In the genomic region with DNA sequence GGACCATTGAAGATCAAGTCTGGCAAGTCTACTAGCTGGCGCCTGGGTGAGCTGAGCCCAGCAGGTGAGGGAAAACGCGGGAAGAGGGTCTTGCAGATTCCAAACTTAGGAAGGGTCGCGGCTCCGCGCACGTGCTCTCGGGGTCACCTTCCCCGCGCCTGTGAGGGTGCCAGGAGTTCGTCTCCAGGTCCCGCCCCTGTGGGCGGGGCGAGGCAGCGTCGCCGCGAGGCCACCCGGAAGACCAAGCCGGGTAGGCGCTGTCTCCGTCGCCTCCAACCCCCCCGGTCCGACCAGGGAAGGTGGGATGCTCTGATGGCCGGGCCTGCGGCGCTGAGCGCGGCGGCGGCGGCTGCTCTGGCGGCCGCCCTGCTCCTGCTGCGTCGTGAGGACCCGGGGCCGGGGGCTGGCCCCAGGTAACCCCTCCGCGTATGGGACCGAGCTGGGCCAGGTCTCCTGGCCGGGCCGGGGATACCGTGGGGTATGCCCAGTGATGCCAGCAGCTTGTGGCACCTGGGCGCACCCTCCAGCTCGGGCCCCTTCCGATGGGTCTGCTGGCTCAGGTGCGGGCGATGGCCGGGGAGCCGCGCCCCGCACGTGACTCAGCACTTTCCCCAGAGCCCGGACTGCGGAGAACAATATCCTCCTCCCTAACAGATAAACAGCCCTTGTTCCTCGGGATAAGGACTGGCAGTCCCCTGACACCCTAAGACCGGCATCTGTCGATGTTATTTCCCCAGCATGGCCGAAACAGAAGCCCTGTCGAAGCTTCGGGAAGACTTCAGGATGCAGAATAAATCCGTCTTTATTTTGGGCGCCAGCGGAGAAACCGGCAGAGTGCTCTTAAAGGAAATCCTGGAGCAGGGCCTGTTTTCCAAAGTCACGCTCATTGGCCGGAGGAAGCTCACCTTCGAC, we compare ENCODE assay signal across 8 cellular contexts. TPM values are rescaled to one million over a fixed set of nuclear protein-coding genes. Genes with fewer than 3 reads are reported as not detected.
A peak's percentile ranks its signal among the peaks of the same experiment; 100 is the strongest.
DNase-seq lines count a peak whose midpoint lies in the region; ATAC-seq and TF ChIP-seq lines count a peak whose summit lies in the region.

A gene (plus strand): TSS at position 215 of the 912 bp plus-strand sequence. CDS start 524 bp downstream, at position 739.

- peaks cover 14% of the 10 kb centered on the region for H3K79me1 ChIP-seq in trophoblast cell (ENCODE audit: low read length)

- in situ Hi-C loops in transverse colon (cut with MboI; ENCODE audit: low pct_ligation_motif_present in 1 of 4, low pct_unique_long_range_greater_than_20kb in 1 of 4, low sequenced_read_pairs in 3 of 4), result loop anchor here in 2 of 4 donors (25.0 kb wide), 2 partner anchors 426 to 801 kb away; no protein-coding TSS in a partner anchor

- peak within 1 kb of the TSS; percentile 60 for H3K9ac ChIP-seq in trophoblast cell (ENCODE audit: low read length)

- peaks cover 3% of the 10 kb centered on the region for H3K79me2 ChIP-seq in trophoblast cell (ENCODE audit: control insufficient read depth, insufficient read depth, low read length, poor library complexity)

- H3K4me1 Mint-ChIP-seq in CD14-positive monocyte, result peaks cover 58% of the 10 kb centered on the region
- H3K4me1 Mint-ChIP-seq in activated naive CD8-positive, alpha-beta T cell treated with anti-CD3 and anti-CD28 coated beads, Interleukin-2, amount 10 ng/mL, durations not matched to agents 7 days and 5 days, result peaks cover 53% of the 10 kb centered on the region

- DNase-seq in CD14-positive monocyte (ENCODE audit: low spot score) (peak; percentile 56), cardiac septum (ENCODE audit: low spot score) (peak; percentile 89), trophoblast cell (peak; percentile 37 to 72), transverse colon (peak; percentile 82)
- DNase-seq in activated naive CD8-positive, alpha-beta T cell treated with anti-CD3 and anti-CD28 coated beads, Interleukin-2, amount 10 ng/mL, durations not matched to agents 7 days and 5 days, result peak; percentile 86

- H3K9me3 Mint-ChIP-seq in CD14-positive monocyte, result no peaks in the 10 kb centered on the region
- no peaks in the 10 kb centered on the region for H3K9me3 Mint-ChIP-seq in activated naive CD8-positive, alpha-beta T cell treated with anti-CD3 and anti-CD28 coated beads, Interleukin-2, amount 10 ng/mL, durations not matched to agents 7 days and 5 days

- intact Hi-C loops in CD14-positive monocyte (cut with micrococcal nuclease) (no loop called here), cardiac septum (cut with DNase I) (no loop called here), transverse colon (cut with DNase I; ENCODE audit: low total_unique reads) (no loop called here)

- H3K4me3 ChIP-seq in trophoblast cell (ENCODE audit: low read depth, low read length), result peak within 1 kb of the TSS; percentile 76
- peak within 1 kb of the TSS; percentile 76 to 95 (median 84) for H3K4me3 ChIP-seq in transverse colon

- H3K23ac ChIP-seq in trophoblast cell (ENCODE audit: low read length), result no peak within 1 kb of the TSS

- whole genome bisulfite sequencing in trophoblast cell (ENCODE audit: extremely low coverage, insufficient coverage, insufficient read length), result no CpG with 5 or more reads among the region's 71 CpGs
- 4 to 11% methylated on average over 3 to 35 of the region's 71 CpGs for WGBS in transverse colon (ENCODE audit: low coverage in 1 of 2), 2 donors

- H3K4me3 Mint-ChIP-seq in CD14-positive monocyte, result peak within 1 kb of the TSS; percentile 86 to 94
- H3K4me3 Mint-ChIP-seq in activated naive CD8-positive, alpha-beta T cell treated with anti-CD3 and anti-CD28 coated beads, Interleukin-2, amount 10 ng/mL, durations not matched to agents 7 days and 5 days, result peak within 1 kb of the TSS; percentile 86

- no peaks in the 10 kb centered on the region for H3K27me3 ChIP-seq in trophoblast cell (ENCODE audit: insufficient read depth, low read length)
- H3K27me3 ChIP-seq in transverse colon, result no peaks in the 10 kb centered on the region

- H3K4me1 ChIP-seq in trophoblast cell (ENCODE audit: control insufficient read depth in 1 of 2, insufficient read depth in 2 of 2, low read length in 2 of 2) (peaks cover 4 to 6% of the 10 kb centered on the region in 2 experiments), transverse colon (peaks cover 0 to 36% (median 28%) of the 10 kb centered on the region in 4 donors)

- peak within 1 kb of the TSS; percentile 76 for H3K4me2 ChIP-seq in trophoblast cell (ENCODE audit: low read length)

- peak within 1 kb of the TSS; percentile 84 for H2AFZ ChIP-seq in trophoblast cell (ENCODE audit: insufficient read depth, low read length, poor library complexity)

- no peak for TF ChIP-seq CTCF in CD14-positive monocyte (IDR thresholded peaks at IDR 0.05)
- no peak for TF ChIP-seq CTCF in transverse colon (IDR thresholded peaks at IDR 0.05)

- H4K91ac ChIP-seq in trophoblast cell (ENCODE audit: low read depth, low read length), result peak within 1 kb of the TSS; percentile 91

- H3K4ac ChIP-seq in trophoblast cell (ENCODE audit: low read depth, low read length), result peak within 1 kb of the TSS; percentile 42

- H3K18ac ChIP-seq in trophoblast cell (ENCODE audit: low read length), result peak within 1 kb of the TSS; percentile 71

- ATAC-seq in GM19372 (IDR thresholded peaks at IDR 0.05; ENCODE audit: low read depth, unreplicated experiment), result peak; percentile 95
- peak; percentile 95 for ATAC-seq in HG03520 (IDR thresholded peaks at IDR 0.05; ENCODE audit: unreplicated experiment)
- peak; percentile 87 for ATAC-seq in activated naive CD8-positive, alpha-beta T cell treated with anti-CD3 and anti-CD28 coated beads, Interleukin-2, amount 10 ng/mL, durations not matched to agents 7 days and 5 days (ENCODE audit: low read depth)

- no peak for TF ChIP-seq EP300 in transverse colon (IDR thresholded peaks at IDR 0.05; ENCODE audit: low read depth)

- no peaks in the 10 kb centered on the region for H3K36me3 ChIP-seq in trophoblast cell (ENCODE audit: control insufficient read depth in 1 of 2, insufficient read depth in 2 of 2, low read length in 2 of 2)
- no peaks in the 10 kb centered on the region for H3K36me3 ChIP-seq in transverse colon

- H3K27me3 Mint-ChIP-seq in CD14-positive monocyte (ENCODE audit: low read depth in 3 of 3), result peaks cover 0 to 11% (median 3%) of the 10 kb centered on the region in 3 donors
- H3K27me3 Mint-ChIP-seq in activated naive CD8-positive, alpha-beta T cell treated with anti-CD3 and anti-CD28 coated beads, Interleukin-2, amount 10 ng/mL, durations not matched to agents 7 days and 5 days, result no peaks in the 10 kb centered on the region

- H2BK12ac ChIP-seq in trophoblast cell (ENCODE audit: low read length), result peak within 1 kb of the TSS; percentile 42

- peak within 1 kb of the TSS; percentile 77 for H2BK5ac ChIP-seq in trophoblast cell (ENCODE audit: low read depth, low read length, poor library complexity)

- H3K14ac ChIP-seq in trophoblast cell (ENCODE audit: low read length), result peak within 1 kb of the TSS; percentile 57

- H4K8ac ChIP-seq in trophoblast cell (ENCODE audit: low read depth, low read length), result peak within 1 kb of the TSS; percentile 90

- TF ChIP-seq POLR2A in Raji (IDR thresholded peaks at IDR 0.05; ENCODE audit: insufficient read depth, low read depth, low read length) (peak; percentile 64), transverse colon (IDR thresholded peaks at IDR 0.05) (peak; percentile 73)

- peak within 1 kb of the TSS; percentile 63 for H4K12ac ChIP-seq in trophoblast cell (ENCODE audit: low read depth, low read length)

- H3K27ac ChIP-seq in trophoblast cell (ENCODE audit: low read depth, low read length), result peak within 1 kb of the TSS; percentile 39
- peak within 1 kb of the TSS; percentile 91 to 96 (median 94) for H3K27ac ChIP-seq in transverse colon

- H3K9me3 ChIP-seq in trophoblast cell (ENCODE audit: insufficient read depth, low read depth, low read length) (no peaks in the 10 kb centered on the region), transverse colon (no peaks in the 10 kb centered on the region)

- H2BK120ac ChIP-seq in trophoblast cell (ENCODE audit: insufficient read depth, low read length, poor library complexity), result peak within 1 kb of the TSS; percentile 82

- peaks cover 7 to 22% of the 10 kb centered on the region in 2 donors for H3K36me3 Mint-ChIP-seq in CD14-positive monocyte
- H3K36me3 Mint-ChIP-seq in activated naive CD8-positive, alpha-beta T cell treated with anti-CD3 and anti-CD28 coated beads, Interleukin-2, amount 10 ng/mL, durations not matched to agents 7 days and 5 days, result peaks cover 28% of the 10 kb centered on the region

- POLR2A ChIA-PET in activated naive CD8-positive, alpha-beta T cell treated with anti-CD3 and anti-CD28 coated beads, Interleukin-2, amount 10 ng/mL, durations not matched to agents 7 days and 5 days (lab: Charles Lee), result interaction anchor here (0.9 to 1.7 kb wide), 7 partner anchors 9 to 25 kb away, joined by 3 to 7 read pairs (median 3); no protein-coding TSS in a partner anchor

- peak within 1 kb of the TSS; percentile 36 for H2AK5ac ChIP-seq in trophoblast cell (ENCODE audit: low read length)

- H3K27ac Mint-ChIP-seq in CD14-positive monocyte, result peak within 1 kb of the TSS; percentile 78 to 92 (median 81)
- peak within 1 kb of the TSS; percentile 93 for H3K27ac Mint-ChIP-seq in activated naive CD8-positive, alpha-beta T cell treated with anti-CD3 and anti-CD28 coated beads, Interleukin-2, amount 10 ng/mL, durations not matched to agents 7 days and 5 days

RNA-seq across cellular contexts. Expression of the gene that starts here (rescaled TPM):
- polyA plus RNA-seq in CD14-positive monocyte, result 100 to 1,000 TPM; 102 to 108 TPM
- 10 to 100 TPM; 46.1 to 50.9 TPM for total RNA-seq in activated naive CD8-positive, alpha-beta T cell treated with anti-CD3 and anti-CD28 coated beads, Interleukin-2, amount 10 ng/mL, durations not matched to agents 7 days and 5 days
- total RNA-seq in cardiac septum, result 20.1 TPM
- polyA plus RNA-seq in trophoblast cell (2013), result 41.3 and 42.2 TPM in 2 replicates
- total RNA-seq in transverse colon, result 100 to 1,000 TPM in 2 of 4 donors, 10 to 100 TPM in 1, 1 to 10 TPM in 1; 8.0 to 183 (median 100) TPM

Comparison
In these comparisons a context has a peak if more than half of its experiments do, and no peak if none do; other contexts are left out.
1. Peak in every context shown above with its lines: DNase-seq, ATAC-seq, H3K4me3 ChIP-seq and H3K27ac ChIP-seq.